Comparison of ENCODE assay signal across 36 cellular contexts in genomic region chr14:96671218-96671617, GRCh38.
"Had no signal": no experiment of that assay in that cellular context is flagged by ENCODE, and none has a peak within 500 bp of the region (broad histone marks: within the 10 kb centered on the region; RNA-seq: fewer than 3 reads in every experiment).

No MANE protein-coding gene starts in this region.

- H3K27ac ChIP-seq: adrenal gland, cardiac muscle cell, VCaP had no signal

- H3K36me3 Mint-ChIP-seq: activated CD4-positive, alpha-beta memory T cell treated with anti-CD3 and anti-CD28 coated beads for 36 hours; activated naive CD4-positive, alpha-beta T cell treated with anti-CD3 and anti-CD28 coated beads, Interleukin-2, amount 50 U/mL, for 72 hours; activated naive CD8-positive, alpha-beta T cell treated with anti-CD3 and anti-CD28 coated beads for 36 hours; brain had no signal

- H3K9me3 Mint-ChIP-seq: activated B cell treated with CpG ODN at 0.5 μM for 24 hours; activated CD4-positive, alpha-beta memory T cell treated with anti-CD3 and anti-CD28 coated beads for 36 hours; activated CD4-positive, alpha-beta T cell treated with anti-CD3 and anti-CD28 coated beads, Interleukin-2, amount 10 ng/mL, durations not matched to agents 24 days and 14 days; activated CD8-positive, alpha-beta T cell treated with anti-CD3 and anti-CD28 coated beads for 36 hours; activated naive CD4-positive, alpha-beta T cell treated with anti-CD3 and anti-CD28 coated beads for 36 hours; activated naive CD4-positive, alpha-beta T cell treated with anti-CD3 and anti-CD28 coated beads, Interleukin-2, amount 50 U/mL, for 72 hours; activated naive CD8-positive, alpha-beta T cell treated with anti-CD3 and anti-CD28 coated beads for 36 hours; activated T-cell treated with anti-CD3 and anti-CD28 coated beads, Interleukin-2, amount 50 U/mL, for 4 hours; activated T-cell treated with anti-CD3 and anti-CD28 coated beads, Interleukin-2, amount 50 U/mL, for 72 hours; activated T-helper 1 cell treated with anti-CD3 and anti-CD28 coated beads, Interleukin-12 subunit alpha, Interleukin-12 subunit beta, Interleukin-2, Interleukin-4 antibody, amounts not matched to agents 30 ng/mL and 10 ng/mL and 1 ng/mL, durations not matched to agents 14 hours and 24 hours and 36 hours; activated T-helper 17 cell treated with anti-CD3 and anti-CD28 coated beads, Interleukin-2, amount 50 U/mL, for 72 hours; central memory CD8-positive, alpha-beta T cell; T-helper 1 cell treated with Interleukin-12 subunit alpha and Interleukin-12 subunit beta and Interleukin-4 antibody, amounts not matched to agents 30 μg/mL and 1 μg/mL, for 36 hours; T-helper 2 cell treated with Interferon-gamma antibody and Interleukin-4, amounts not matched to agents 5 μg/mL and 100 μg/mL, for 36 hours had no signal

- DNase-seq: activated B cell treated with CpG ODN at 0.5 μM for 24 hours; activated CD4-positive, alpha-beta memory T cell treated with anti-CD3 and anti-CD28 coated beads for 36 hours; activated CD4-positive, alpha-beta T cell treated with anti-CD3 and anti-CD28 coated beads for 4 hours; activated CD4-positive, alpha-beta T cell treated with anti-CD3 and anti-CD28 coated beads, Interleukin-2, amount 10 ng/mL, durations not matched to agents 24 days and 14 days; activated CD4-positive, alpha-beta T cell treated with anti-CD3 and anti-CD28 coated beads, Interleukin-2, amount 50 U/mL, for 1 hour; activated CD4-positive, alpha-beta T cell treated with anti-CD3 and anti-CD28 coated beads, Interleukin-2, amount 50 U/mL, for 4 hours; activated CD4-positive, CD25-positive, alpha-beta regulatory T cell treated with anti-CD3 and anti-CD28 coated beads, Interleukin-2, amount 50 U/mL, for 72 hours; activated CD8-positive, alpha-beta memory T cell treated with anti-CD3 and anti-CD28 coated beads, Interleukin-2, amount 50 U/mL, for 4 hours; activated CD8-positive, alpha-beta T cell treated with anti-CD3 and anti-CD28 coated beads for 36 hours; activated effector memory CD4-positive, alpha-beta T cell treated with anti-CD3 and anti-CD28 coated beads, Interleukin-2, amount 50 U/mL, for 16 hours; activated gamma-delta T cell treated with Interleukin-2 at 50 U/mL for 16 hours; activated naive CD4-positive, alpha-beta T cell; activated naive CD4-positive, alpha-beta T cell treated with anti-CD3 and anti-CD28 coated beads for 36 hours; activated naive CD4-positive, alpha-beta T cell treated with anti-CD3 and anti-CD28 coated beads, Interleukin-2, amount 50 U/mL, for 16 hours; activated naive CD8-positive, alpha-beta T cell treated with anti-CD3 and anti-CD28 coated beads for 36 hours; activated T-cell treated with anti-CD3 and anti-CD28 coated beads for 4 hours; activated T-cell treated with anti-CD3 and anti-CD28 coated beads, Interleukin-2, amount 50 U/mL, for 1 hour; activated T-cell treated with anti-CD3 and anti-CD28 coated beads, Interleukin-2, amount 50 U/mL, for 4 hours; activated T-cell treated with anti-CD3 and anti-CD28 coated beads, Interleukin-2, amount 50 U/mL, for 72 hours; adrenal gland; amniotic stem cell; aorta; caudate nucleus; cerebellar nuclear complex; T-helper 1 cell; T-helper 2 cell; T-helper 9 cell had no signal

- H3K27me3 ChIP-seq: adrenal gland, cardiac muscle cell had no signal

- H3K4me3 Mint-ChIP-seq: activated B cell treated with CpG ODN at 0.5 μM for 24 hours; activated CD4-positive, alpha-beta memory T cell treated with anti-CD3 and anti-CD28 coated beads for 36 hours; activated CD4-positive, alpha-beta T cell treated with anti-CD3 and anti-CD28 coated beads, Interleukin-2, amount 10 ng/mL, durations not matched to agents 24 days and 14 days; activated CD8-positive, alpha-beta T cell treated with anti-CD3 and anti-CD28 coated beads for 36 hours; activated naive CD4-positive, alpha-beta T cell treated with anti-CD3 and anti-CD28 coated beads for 36 hours; activated naive CD8-positive, alpha-beta T cell treated with anti-CD3 and anti-CD28 coated beads for 36 hours; activated T-cell treated with anti-CD3 and anti-CD28 coated beads, Interleukin-2, amount 50 U/mL, for 4 hours; activated T-cell treated with anti-CD3 and anti-CD28 coated beads, Interleukin-2, amount 50 U/mL, for 72 hours; activated T-helper 1 cell treated with anti-CD3 and anti-CD28 coated beads, Interleukin-12 subunit alpha, Interleukin-12 subunit beta, Interleukin-2, Interleukin-4 antibody, amounts not matched to agents 30 ng/mL and 10 ng/mL and 1 ng/mL, durations not matched to agents 14 hours and 24 hours and 36 hours; activated T-helper 17 cell treated with anti-CD3 and anti-CD28 coated beads, Interleukin-2, amount 50 U/mL, for 72 hours; brain; central memory CD8-positive, alpha-beta T cell; T-helper 1 cell treated with Interleukin-12 subunit alpha and Interleukin-12 subunit beta and Interleukin-4 antibody, amounts not matched to agents 30 μg/mL and 1 μg/mL, for 36 hours; T-helper 2 cell treated with Interferon-gamma antibody and Interleukin-4, amounts not matched to agents 5 μg/mL and 100 μg/mL, for 36 hours had no signal

- H3K9me3 ChIP-seq: adrenal gland had no signal

- H3K4me3 ChIP-seq: adrenal gland, cardiac muscle cell had no signal

- H3K27me3 Mint-ChIP-seq: brain had no signal

- H3K27ac Mint-ChIP-seq: activated B cell treated with CpG ODN at 0.5 μM for 24 hours; activated CD4-positive, alpha-beta memory T cell treated with anti-CD3 and anti-CD28 coated beads for 36 hours; activated CD4-positive, alpha-beta T cell treated with anti-CD3 and anti-CD28 coated beads, Interleukin-2, amount 10 ng/mL, durations not matched to agents 24 days and 14 days; activated CD8-positive, alpha-beta T cell treated with anti-CD3 and anti-CD28 coated beads for 36 hours; activated naive CD4-positive, alpha-beta T cell treated with anti-CD3 and anti-CD28 coated beads for 36 hours; activated naive CD4-positive, alpha-beta T cell treated with anti-CD3 and anti-CD28 coated beads, Interleukin-2, amount 50 U/mL, for 72 hours; activated naive CD8-positive, alpha-beta T cell treated with anti-CD3 and anti-CD28 coated beads for 36 hours; activated T-cell treated with anti-CD3 and anti-CD28 coated beads, Interleukin-2, amount 50 U/mL, for 72 hours; activated T-helper 1 cell treated with anti-CD3 and anti-CD28 coated beads, Interleukin-12 subunit alpha, Interleukin-12 subunit beta, Interleukin-2, Interleukin-4 antibody, amounts not matched to agents 30 ng/mL and 10 ng/mL and 1 ng/mL, durations not matched to agents 14 hours and 24 hours and 36 hours; activated T-helper 17 cell treated with anti-CD3 and anti-CD28 coated beads, Interleukin-2, amount 50 U/mL, for 72 hours; brain; T-helper 1 cell treated with Interleukin-12 subunit alpha and Interleukin-12 subunit beta and Interleukin-4 antibody, amounts not matched to agents 30 μg/mL and 1 μg/mL, for 36 hours; T-helper 2 cell treated with Interferon-gamma antibody and Interleukin-4, amounts not matched to agents 5 μg/mL and 100 μg/mL, for 36 hours had no signal

- H3K4me1 ChIP-seq: adrenal gland had no signal

- H3K36me3 ChIP-seq: adrenal gland, cardiac muscle cell had no signal

- H3K4me1 Mint-ChIP-seq: activated B cell treated with CpG ODN at 0.5 μM for 24 hours; activated CD4-positive, alpha-beta T cell treated with anti-CD3 and anti-CD28 coated beads, Interleukin-2, amount 10 ng/mL, durations not matched to agents 24 days and 14 days; activated naive CD8-positive, alpha-beta T cell treated with anti-CD3 and anti-CD28 coated beads for 36 hours; activated T-helper 17 cell treated with anti-CD3 and anti-CD28 coated beads, Interleukin-2, amount 50 U/mL, for 72 hours; central memory CD8-positive, alpha-beta T cell had no signal

- ATAC-seq: activated CD8-positive, alpha-beta T cell treated with anti-CD3 and anti-CD28 coated beads for 36 hours; activated naive CD4-positive, alpha-beta T cell treated with anti-CD3 and anti-CD28 coated beads, Interleukin-2, amount 50 U/mL, for 72 hours; activated T-cell treated with anti-CD3 and anti-CD28 coated beads, Interleukin-2, amount 50 U/mL, for 4 hours; activated T-cell treated with anti-CD3 and anti-CD28 coated beads, Interleukin-2, amount 50 U/mL, for 72 hours; activated T-helper 17 cell treated with anti-CD3 and anti-CD28 coated beads, Interleukin-2, amount 50 U/mL, for 72 hours had no signal
